Comparison of ENCODE assay signal across 8 cellular contexts in genomic region chr4:152500798-152501434, GRCh38. TPM values are rescaled to one million over a fixed set of nuclear protein-coding genes. Genes with fewer than 3 reads are reported as not detected.
DNase-seq lines count a peak whose midpoint lies in the region; ATAC-seq and TF ChIP-seq lines count a peak whose summit lies in the region.

No MANE protein-coding gene starts in this region.

- no peaks in the 10 kb centered on the region for H3K9me3 ChIP-seq in OCI-LY3 (ENCODE audit: insufficient read depth, low read length)

- no peaks in the 10 kb centered on the region for H3K27me3 Mint-ChIP-seq in activated naive CD4-positive, alpha-beta T cell treated with anti-CD3 and anti-CD28 coated beads, Interleukin-2, amount 10 ng/mL, durations not matched to agents 7 days and 5 days

- H3K4me3 ChIP-seq in OCI-LY3 (ENCODE audit: low read length): peak overlapping the region; percentile 57

- peak overlapping the region; percentile 67 for H3K4me2 ChIP-seq in OCI-LY3 (ENCODE audit: low read length)

- peak overlapping the region; percentile 59 for H3K9ac ChIP-seq in OCI-LY3 (ENCODE audit: low read length)

- H3K4me1 Mint-ChIP-seq in activated naive CD4-positive, alpha-beta T cell treated with anti-CD3 and anti-CD28 coated beads, Interleukin-2, amount 10 ng/mL, durations not matched to agents 7 days and 5 days: peaks cover 16% of the 10 kb centered on the region

- ATAC-seq in GM18520 (IDR thresholded peaks at IDR 0.05; ENCODE audit: unreplicated experiment): no peak

- H3K27ac ChIP-seq in OCI-LY3 (ENCODE audit: low read length): peak overlapping the region; percentile 79

- DNase-seq in DMS79 treated with DMSO at 0.1 percent for 48 hours (lab: John Stamatoyannopoulos, UW) (peak; percentile 50), GM20000 (ENCODE audit: low spot score) (peak; percentile 32), HT-29 (ENCODE audit: low spot score) (peak; percentile 89), glomerular visceral epithelial cell (ENCODE audit: extremely low spot score) (peak; percentile 80), pulmonary artery endothelial cell (ENCODE audit: low read depth, low spot score) (peak; percentile 76)
- DNase-seq in activated naive CD4-positive, alpha-beta T cell treated with anti-CD3 and anti-CD28 coated beads, Interleukin-2, amount 10 ng/mL, durations not matched to agents 7 days and 5 days: peak; percentile 68

- H3K4me3 Mint-ChIP-seq in activated naive CD4-positive, alpha-beta T cell treated with anti-CD3 and anti-CD28 coated beads, Interleukin-2, amount 10 ng/mL, durations not matched to agents 7 days and 5 days: no peak overlapping the region

- no peaks in the 10 kb centered on the region for H3K27me3 ChIP-seq in OCI-LY3 (ENCODE audit: low read depth, low read length)

- H3K79me2 ChIP-seq in OCI-LY3 (ENCODE audit: low read length): peaks cover 95% of the 10 kb centered on the region

- TF ChIP-seq CTCF in GM20000 (IDR thresholded peaks at IDR 0.05; ENCODE audit: extremely low read depth, missing control alignments): peak; percentile 24
- peak; percentile 100 for TF ChIP-seq CTCF in OCI-LY3 (IDR thresholded peaks at IDR 0.05; ENCODE audit: low read depth, low read length)

- no peak overlapping the region for H2AFZ ChIP-seq in OCI-LY3 (ENCODE audit: low read depth, low read length)

- H3K36me3 Mint-ChIP-seq in activated naive CD4-positive, alpha-beta T cell treated with anti-CD3 and anti-CD28 coated beads, Interleukin-2, amount 10 ng/mL, durations not matched to agents 7 days and 5 days: peaks cover 2% of the 10 kb centered on the region

- no peaks in the 10 kb centered on the region for H3K9me3 Mint-ChIP-seq in activated naive CD4-positive, alpha-beta T cell treated with anti-CD3 and anti-CD28 coated beads, Interleukin-2, amount 10 ng/mL, durations not matched to agents 7 days and 5 days

- H4K20me1 ChIP-seq in OCI-LY3 (ENCODE audit: insufficient read depth, low read length): peaks cover 50% of the 10 kb centered on the region

- H3K27ac Mint-ChIP-seq in activated naive CD4-positive, alpha-beta T cell treated with anti-CD3 and anti-CD28 coated beads, Interleukin-2, amount 10 ng/mL, durations not matched to agents 7 days and 5 days: no peak overlapping the region

- H3K4me1 ChIP-seq in OCI-LY3 (ENCODE audit: low read length): peaks cover 64% of the 10 kb centered on the region

- CTCF ChIA-PET in activated naive CD4-positive, alpha-beta T cell treated with anti-CD3 and anti-CD28 coated beads, Interleukin-2, amount 10 ng/mL, durations not matched to agents 7 days and 5 days (lab: Charles Lee): interaction anchor here (0.6 to 8.3 kb wide), 41 partner anchors 9 to 627 kb away, joined by 3 to 168 read pairs (median 5); partner anchors contain the start of genes ARFIP1, FBXW7 and TIGD4

- no peaks in the 10 kb centered on the region for H3K36me3 ChIP-seq in OCI-LY3 (replicated peaks; ENCODE audit: low read depth, low read length)

RNA-seq across cellular contexts. Expression of gene FBXW7, which starts 35.0 kb away (rescaled TPM):
- total RNA-seq in HT-29 (2014; rRNA removed; shearing (Covaris generic)): 20.4 and 26.4 TPM in 2 replicates
- total RNA-seq in pulmonary artery endothelial cell: 65.2 and 75.2 TPM in 2 replicates

Comparison
In these comparisons a context has a peak if more than half of its experiments do, and no peak if none do; other contexts are left out.
1. DNase-seq: peak in every context shown above with its lines; median percentile 89 in HT-29; 80 in glomerular visceral epithelial cell; 76 in pulmonary artery endothelial cell; 68 in activated naive CD4-positive, alpha-beta T cell treated with anti-CD3 and anti-CD28 coated beads, Interleukin-2, amount 10 ng/mL, durations not matched to agents 7 days and 5 days; 50 in DMS79 treated with DMSO at 0.1 percent for 48 hours; 32 in GM20000.